ENCODE assay signal across 8 cellular contexts in the genomic region with DNA sequence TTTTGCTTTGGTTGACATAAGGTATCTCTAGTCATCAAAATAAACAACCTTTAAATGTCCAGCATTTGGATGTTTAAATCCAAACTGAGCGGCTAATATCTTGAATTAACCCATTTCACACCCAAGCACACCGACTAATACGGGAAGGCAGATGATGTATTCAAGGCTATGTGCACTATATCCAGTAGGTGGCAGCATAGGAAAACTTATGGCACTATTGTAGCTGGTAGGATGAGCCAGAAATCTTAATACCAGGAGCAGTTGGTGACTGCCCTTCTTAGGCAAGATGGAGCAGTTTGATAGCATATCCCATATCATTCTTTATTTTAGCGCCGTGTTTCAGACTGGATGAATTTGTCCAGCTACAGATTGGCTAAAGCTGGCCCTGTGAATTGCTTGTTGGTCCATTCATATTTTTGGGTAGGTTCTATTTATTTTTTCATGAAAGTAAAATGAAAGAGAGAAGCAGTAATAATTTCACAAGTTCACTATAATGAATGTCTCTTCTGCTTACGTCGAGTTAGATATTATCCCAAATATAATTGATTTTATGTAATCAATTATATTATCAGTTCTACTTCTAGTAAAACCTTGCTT. TPM values are rescaled to one million over a fixed set of nuclear protein-coding genes. Genes with fewer than 3 reads are reported as not detected.
DNase-seq lines count a peak whose midpoint lies in the region; ATAC-seq lines count a peak whose summit lies in the region.

No MANE protein-coding gene starts in this region.

- peaks cover 6% of the 10 kb centered on the region for H3K4me1 ChIP-seq in adipocyte (ENCODE audit: control insufficient read depth, insufficient read depth, low read length)

- intact Hi-C loops in Right ventricle myocardium inferior (cut with DNase I) (loop anchor here (2.0 to 10.0 kb wide), 5 partner anchors 81 to 601 kb away; a partner anchor contains a TSS), cardiac septum (cut with DNase I) (loop anchor here (2.0 to 5.0 kb wide), 3 partner anchors 81 to 602 kb away; no protein-coding TSS in a partner anchor), left ventricle myocardium superior (cut with micrococcal nuclease) (loop anchor here (2.0 kb wide), 1 partner anchor 380 kb away; no protein-coding TSS in a partner anchor)

- H3K27me3 ChIP-seq in adipocyte (replicated peaks; ENCODE audit: control insufficient read depth, insufficient read depth, low read length): no peaks in the 10 kb centered on the region

- no peak overlapping the region for H3K9ac ChIP-seq in adipocyte (ENCODE audit: low read length)

- no peaks in the 10 kb centered on the region for H3K36me3 ChIP-seq in adipocyte (ENCODE audit: control insufficient read depth, insufficient read depth, low read length, severe bottlenecking)

- no peak overlapping the region for H3K4me3 ChIP-seq in adipocyte (ENCODE audit: low read length)

- DNase-seq in Right ventricle myocardium inferior (ENCODE audit: missing footprints): no peak
- no peak for DNase-seq in cardiac septum (ENCODE audit: low spot score)
- peak; percentile 94 for DNase-seq in HT-29 (ENCODE audit: low spot score)
- DNase-seq in NCI-H69 (lab: John Stamatoyannopoulos, UW): peak; percentile 71
- DNase-seq in adipocyte (ENCODE audit: low read depth): peak; percentile 92
- no peak for DNase-seq in left ventricle myocardium superior
- peak; percentile 62 for DNase-seq in retina

- H3K9me3 ChIP-seq in adipocyte (ENCODE audit: control insufficient read depth, low read length): no peaks in the 10 kb centered on the region

- ATAC-seq in Right ventricle myocardium inferior: peak; percentile 93
- ATAC-seq in GM21723 (IDR thresholded peaks at IDR 0.05; ENCODE audit: unreplicated experiment): peak; percentile 94
- peak; percentile 95 for ATAC-seq in left ventricle myocardium superior

RNA-seq across cellular contexts. Expression of a gene that starts 24.4 kb away (rescaled TPM):
- total RNA-seq in Right ventricle myocardium inferior (7.9 TPM), cardiac septum (76.8 TPM), left ventricle myocardium superior (4.8 TPM)
- not detected in 2 replicates for total RNA-seq in HT-29 (2014; rRNA removed; shearing (Covaris generic))

Comparison
In these comparisons a context has a peak if more than half of its experiments do, and no peak if none do; other contexts are left out.
1. DNase-seq: peak in HT-29 (single experiment), NCI-H69 (single experiment), adipocyte (single experiment) and retina (single experiment); none in Right ventricle myocardium inferior (single experiment), cardiac septum (single experiment) and left ventricle myocardium superior (single experiment).
2. Peak in every context shown above with its lines, with median percentiles within 50 percentile points of each other: ATAC-seq.